ENCODE assay signal across 1 cellular context in genomic region chr12:92440072-92440471, GRCh38.
TF ChIP-seq lines count a peak whose summit lies in the region.

No MANE protein-coding gene starts in this region.

TF ChIP-seq in HepG2, 621 proteins besides CTCF, POLR2A, EP300 and RAD21 (continued from another document):
- TF ChIP-seq BCLAF1 (IDR thresholded peaks at IDR 0.05) (no peak), ZNF101 (CRISPR knock-in tag; IDR thresholded peaks at IDR 0.05; ENCODE audit: borderline replicate concordance, low read depth) (no peak), ZMAT5 (CRISPR knock-in tag; IDR thresholded peaks at IDR 0.05; ENCODE audit: borderline replicate concordance, low read depth) (no peak), CCDC6 (CRISPR knock-in tag; IDR thresholded peaks at IDR 0.05) (no peak), HDAC1 (CRISPR knock-in tag; IDR thresholded peaks at IDR 0.05) (no peak), ATF7-NPFF (CRISPR knock-in tag; IDR thresholded peaks at IDR 0.05; ENCODE audit: low read depth) (no peak), KAT2B (IDR thresholded peaks at IDR 0.05; ENCODE audit: borderline replicate concordance, low read depth, low read length) (no peak), ZNF232 (CRISPR knock-in tag; IDR thresholded peaks at IDR 0.05; ENCODE audit: borderline replicate concordance) (no peak), ARID3A (IDR thresholded peaks at IDR 0.05; ENCODE audit: low read depth, low read length) (no peak), ZNF556 (CRISPR knock-in tag; IDR thresholded peaks at IDR 0.05; ENCODE audit: borderline replicate concordance) (no peak), HNRNPLL (IDR thresholded peaks at IDR 0.05; ENCODE audit: low read depth, low read length, poor library complexity, severe bottlenecking) (no peak), TBL1XR1 (IDR thresholded peaks at IDR 0.05; ENCODE audit: borderline replicate concordance, low read length, partially characterized antibody) (no peak), GTF2F1 (IDR thresholded peaks at IDR 0.05; ENCODE audit: low read length) (no peak), ONECUT2 (CRISPR knock-in tag; IDR thresholded peaks at IDR 0.05) (no peak), CBX1 (IDR thresholded peaks at IDR 0.05; ENCODE audit: low read depth) (no peak)
